ENCODE assay signal across 30 cellular contexts in genomic region chr4:138428611-138429010, GRCh38.
"Had no signal": no experiment of that assay in that cellular context is flagged by ENCODE, and none has a peak within 500 bp of the region (broad histone marks: within the 10 kb centered on the region; RNA-seq: fewer than 3 reads in every experiment).

No MANE protein-coding gene starts in this region.

- H3K27ac ChIP-seq: breast epithelium, PC-9, RWPE1, SJCRH30 had no signal

- H3K9ac ChIP-seq: SK-N-SH had no signal

- H3K27ac Mint-ChIP-seq: activated CD4-positive, alpha-beta memory T cell treated with anti-CD3 and anti-CD28 coated beads for 36 hours; activated CD8-positive, alpha-beta memory T cell treated with anti-CD3 and anti-CD28 coated beads, Interleukin-2, amount 10 ng/mL, durations not matched to agents 7 days and 5 days; activated naive CD4-positive, alpha-beta T cell treated with anti-CD3 and anti-CD28 coated beads, Interleukin-2, amount 10 ng/mL, durations not matched to agents 7 days and 5 days; activated naive CD8-positive, alpha-beta T cell; activated naive CD8-positive, alpha-beta T cell treated with anti-CD3 and anti-CD28 coated beads, Interleukin-2, amount 50 U/mL, for 24 hours; T-helper 1 cell treated with Interleukin-12 subunit alpha and Interleukin-12 subunit beta and Interleukin-4 antibody, amounts not matched to agents 30 μg/mL and 1 μg/mL, for 36 hours; T-helper 2 cell treated with Interferon-gamma antibody and Interleukin-4, amounts not matched to agents 5 μg/mL and 100 μg/mL, for 36 hours; WTC11 had no signal

- H3K27me3 ChIP-seq: breast epithelium, SJCRH30 had no signal

- H3K4me3 ChIP-seq: breast epithelium, PC-9, SJCRH30 had no signal

- H3K4me1 ChIP-seq: breast epithelium, SJCRH30 had no signal

- H3K4me1 Mint-ChIP-seq: activated CD8-positive, alpha-beta memory T cell treated with anti-CD3 and anti-CD28 coated beads, Interleukin-2, amount 10 ng/mL, durations not matched to agents 7 days and 5 days; activated naive CD4-positive, alpha-beta T cell treated with anti-CD3 and anti-CD28 coated beads, Interleukin-2, amount 10 ng/mL, durations not matched to agents 7 days and 5 days; activated naive CD8-positive, alpha-beta T cell treated with anti-CD3 and anti-CD28 coated beads, Interleukin-2, amount 50 U/mL, for 24 hours had no signal

- H3K9me3 ChIP-seq: SK-N-SH had no signal

- DNase-seq: activated CD4-positive, alpha-beta memory T cell treated with anti-CD3 and anti-CD28 coated beads for 36 hours; activated CD4-positive, alpha-beta T cell treated with anti-CD3 and anti-CD28 coated beads for 4 hours; activated CD4-positive, alpha-beta T cell treated with anti-CD3 and anti-CD28 coated beads, Interleukin-2, amount 50 U/mL, for 1 hour; activated CD8-positive, alpha-beta memory T cell treated with anti-CD3 and anti-CD28 coated beads for 24 hours; activated CD8-positive, alpha-beta memory T cell treated with anti-CD3 and anti-CD28 coated beads, Interleukin-2, amount 10 ng/mL, durations not matched to agents 7 days and 5 days; activated CD8-positive, alpha-beta memory T cell treated with anti-CD3 and anti-CD28 coated beads, Interleukin-2, amount 50 U/mL, for 48 hours; activated effector memory CD4-positive, alpha-beta T cell treated with Interleukin-2 at 50 U/mL for 16 hours; activated naive CD4-positive, alpha-beta T cell treated with anti-CD3 and anti-CD28 coated beads, Interleukin-2, amount 10 ng/mL, durations not matched to agents 7 days and 5 days; activated naive CD8-positive, alpha-beta T cell treated with anti-CD3 and anti-CD28 coated beads, Interleukin-2, amount 50 U/mL, for 24 hours; activated T-cell treated with anti-CD3 and anti-CD28 coated beads, Interleukin-2, amount 50 U/mL, for 48 hours; anterior cingulate cortex; cortex of kidney; Karpas-422; KBM-7; NCI-H1092; NCI-H1417; NCI-H187; NCI-H2081; NCI-H226; NCI-H446 treated with DMSO at 0.1 percent for 48 hours; NCI-H524 treated with DMSO at 0.1 percent for 48 hours; PC-9; SJCRH30; SK-N-SH had no signal

- H3K27me3 Mint-ChIP-seq: activated CD4-positive, alpha-beta memory T cell treated with anti-CD3 and anti-CD28 coated beads for 36 hours; activated CD8-positive, alpha-beta memory T cell treated with anti-CD3 and anti-CD28 coated beads, Interleukin-2, amount 10 ng/mL, durations not matched to agents 7 days and 5 days; activated naive CD4-positive, alpha-beta T cell treated with anti-CD3 and anti-CD28 coated beads, Interleukin-2, amount 10 ng/mL, durations not matched to agents 7 days and 5 days; activated naive CD8-positive, alpha-beta T cell; activated naive CD8-positive, alpha-beta T cell treated with anti-CD3 and anti-CD28 coated beads, Interleukin-2, amount 50 U/mL, for 24 hours had no signal

- H3K36me3 ChIP-seq: breast epithelium, SJCRH30 had no signal

- H3K4me3 Mint-ChIP-seq: activated CD4-positive, alpha-beta memory T cell treated with anti-CD3 and anti-CD28 coated beads for 36 hours; activated CD8-positive, alpha-beta memory T cell treated with anti-CD3 and anti-CD28 coated beads, Interleukin-2, amount 10 ng/mL, durations not matched to agents 7 days and 5 days; activated naive CD4-positive, alpha-beta T cell treated with anti-CD3 and anti-CD28 coated beads, Interleukin-2, amount 10 ng/mL, durations not matched to agents 7 days and 5 days; activated naive CD8-positive, alpha-beta T cell; activated naive CD8-positive, alpha-beta T cell treated with anti-CD3 and anti-CD28 coated beads, Interleukin-2, amount 50 U/mL, for 24 hours; T-helper 1 cell treated with Interleukin-12 subunit alpha and Interleukin-12 subunit beta and Interleukin-4 antibody, amounts not matched to agents 30 μg/mL and 1 μg/mL, for 36 hours; T-helper 2 cell treated with Interferon-gamma antibody and Interleukin-4, amounts not matched to agents 5 μg/mL and 100 μg/mL, for 36 hours; WTC11 had no signal

- H3K9me3 Mint-ChIP-seq: activated naive CD4-positive, alpha-beta T cell treated with anti-CD3 and anti-CD28 coated beads, Interleukin-2, amount 10 ng/mL, durations not matched to agents 7 days and 5 days had no signal

- H3K36me3 Mint-ChIP-seq: activated CD4-positive, alpha-beta memory T cell treated with anti-CD3 and anti-CD28 coated beads for 36 hours; activated CD8-positive, alpha-beta memory T cell treated with anti-CD3 and anti-CD28 coated beads, Interleukin-2, amount 10 ng/mL, durations not matched to agents 7 days and 5 days; activated naive CD4-positive, alpha-beta T cell treated with anti-CD3 and anti-CD28 coated beads, Interleukin-2, amount 10 ng/mL, durations not matched to agents 7 days and 5 days; activated naive CD8-positive, alpha-beta T cell had no signal
